ENCODE assay signal across 2 cellular contexts in genomic region chr19:1516395-1516753, GRCh38.
A peak's percentile ranks its signal among the peaks of the same experiment; 100 is the strongest.
TF ChIP-seq lines count a peak whose summit lies in the region.

No MANE protein-coding gene starts in this region.

TF ChIP-seq in GM23338, 12 proteins besides CTCF, POLR2A, EP300 and RAD21:
- TF ChIP-seq EZH2 (IDR thresholded peaks at IDR 0.05; ENCODE audit: low read depth, unreplicated experiment) (no peak), CREB1 (CRISPR knock-in tag; IDR thresholded peaks at IDR 0.05; ENCODE audit: low read depth) (no peak), ETS1 (IDR thresholded peaks at IDR 0.05) (no peak), ZNF331 (CRISPR knock-in tag; IDR thresholded peaks at IDR 0.05; ENCODE audit: low read depth) (no peak), EZH2phosphoT487 (IDR thresholded peaks at IDR 0.05; ENCODE audit: unreplicated experiment) (no peak), POLR2AphosphoS5 (IDR thresholded peaks at IDR 0.05; ENCODE audit: low read depth) (no peak), REST (IDR thresholded peaks at IDR 0.05; ENCODE audit: unreplicated experiment) (no peak), ZNF462 (CRISPR knock-in tag; IDR thresholded peaks at IDR 0.05) (no peak), ZNF114 (CRISPR knock-in tag; IDR thresholded peaks at IDR 0.05) (no peak), NANOG (IDR thresholded peaks at IDR 0.05; ENCODE audit: borderline replicate concordance) (no peak), JUNB (IDR thresholded peaks at IDR 0.05; ENCODE audit: unreplicated experiment) (no peak), STAT1 (IDR thresholded peaks at IDR 0.05; ENCODE audit: unreplicated experiment) (no peak)

TF ChIP-seq in GM12878, 131 proteins besides CTCF, POLR2A, EP300 and RAD21:
- no peak for TF ChIP-seq E2F4 (IDR thresholded peaks at IDR 0.05; ENCODE audit: low read depth, low read length)
- TF ChIP-seq CEBPB (IDR thresholded peaks at IDR 0.05; ENCODE audit: borderline replicate concordance in 1 of 2, low read depth in 2 of 2, low read length in 2 of 2): no peak
- TF ChIP-seq ATF7 (IDR thresholded peaks at IDR 0.05; ENCODE audit: low read depth): no peak
- no peak for TF ChIP-seq SREBF2 (IDR thresholded peaks at IDR 0.05; ENCODE audit: low read length)
- no peak for TF ChIP-seq IRF5 (IDR thresholded peaks at IDR 0.05; ENCODE audit: borderline replicate concordance)
- TF ChIP-seq USF1 (IDR thresholded peaks at IDR 0.05; ENCODE audit: borderline replicate concordance, extremely low read length, insufficient read depth, low read depth, low read length): peak; percentile 50
- TF ChIP-seq PAX5 (IDR thresholded peaks at IDR 0.05; ENCODE audit: borderline replicate concordance, low read depth, low read length): no peak
- TF ChIP-seq PML (IDR thresholded peaks at IDR 0.05; ENCODE audit: low read length): no peak
